9 cellular contexts compared by ENCODE assay signal in the genomic region with DNA sequence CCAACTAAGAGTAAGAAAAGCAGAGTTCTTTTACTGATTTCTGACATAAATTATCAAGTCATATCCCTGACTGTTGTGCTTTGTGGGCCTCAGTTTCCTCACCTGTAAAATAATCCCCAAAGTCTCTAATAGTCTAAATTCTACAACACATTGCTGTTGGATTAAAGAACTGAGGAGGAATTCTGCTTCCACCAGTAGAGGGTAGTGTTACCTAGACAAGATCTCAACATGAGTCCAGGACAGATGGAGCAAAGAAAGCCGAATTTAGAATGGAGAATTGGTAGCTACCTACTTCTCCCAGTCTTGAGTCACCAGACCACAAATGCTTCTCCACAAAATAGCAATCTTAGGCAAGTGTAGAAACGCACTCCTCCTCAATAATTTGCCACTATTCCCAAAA.
DNase-seq lines count a peak whose midpoint lies in the region; ATAC-seq and TF ChIP-seq lines count a peak whose summit lies in the region.
"Had no signal": no experiment of that assay in that cellular context is flagged by ENCODE, and none has a peak within 500 bp of the region (broad histone marks: within the 10 kb centered on the region; RNA-seq: fewer than 3 reads in every experiment).

No MANE protein-coding gene starts in this region.

- peaks cover 5% of the 10 kb centered on the region for H3K4me1 ChIP-seq in KMS-11 (ENCODE audit: low read depth, poor library complexity, severe bottlenecking)
- no peaks in the 10 kb centered on the region for H3K4me1 ChIP-seq in prostate gland (replicated peaks)

- no peaks in the 10 kb centered on the region for H3K79me2 ChIP-seq in KMS-11 (ENCODE audit: insufficient read depth, low read depth)

- H3K36me3 ChIP-seq in KMS-11 (ENCODE audit: insufficient read depth) (no peaks in the 10 kb centered on the region), prostate gland (no peaks in the 10 kb centered on the region)

- H3K9ac ChIP-seq in KMS-11, result no peak overlapping the region

- intact Hi-C loops in prostate gland (cut with DNase I), result no loop called here

- DNase-seq in GM12864 (ENCODE audit: low read depth) (peak; percentile 3), RPMI8226 (peak; percentile 32), iris pigment epithelial cell (ENCODE audit: low read depth) (peak; percentile 7), prostate gland (ENCODE audit: low spot score) (no peak)
- DNase-seq: IMR-90 had no signal

- H3K27me3 ChIP-seq in KMS-11 (ENCODE audit: insufficient read depth, low read depth) (no peaks in the 10 kb centered on the region), prostate gland (replicated peaks; ENCODE audit: insufficient read depth) (no peaks in the 10 kb centered on the region)

- H2AFZ ChIP-seq in KMS-11 (ENCODE audit: low read depth), result no peak overlapping the region

- no peak for ATAC-seq in HG03520 (IDR thresholded peaks at IDR 0.05; ENCODE audit: unreplicated experiment)
- no peak for ATAC-seq in HG02678 (IDR thresholded peaks at IDR 0.05; ENCODE audit: unreplicated experiment)
- ATAC-seq in HG02642 (IDR thresholded peaks at IDR 0.05; ENCODE audit: poor library complexity, unreplicated experiment), result no peak

- peak; percentile 40 for TF ChIP-seq CTCF in GM12864 (IDR thresholded peaks at IDR 0.05; ENCODE audit: low read depth, low read length, missing control alignments)
- peak; percentile 71 for TF ChIP-seq CTCF in KMS-11 (conservative IDR thresholded peaks at IDR 0.05; ENCODE audit: low read depth, low read length)
- peak in 2 of 4 experiments; percentile 37 to 42 for TF ChIP-seq CTCF in prostate gland (IDR thresholded peaks at IDR 0.05)

- H3K4me3 ChIP-seq in GM12864 (ENCODE audit: low read depth, low read length) (no peak overlapping the region), KMS-11 (IDR thresholded peaks at IDR 0.05; ENCODE audit: insufficient read depth, low read depth, low read length) (no peak overlapping the region), prostate gland (no peak overlapping the region)

- 21% methylated on average over 2 of the region's 2 CpGs for WGBS in prostate gland

- TF ChIP-seq POLR2A in prostate gland (IDR thresholded peaks at IDR 0.05), result no peak

- H3K4me2 ChIP-seq in KMS-11, result no peak overlapping the region; the same call in 1 of the 2 replicates

- H3K9me3 ChIP-seq in prostate gland, result no peaks in the 10 kb centered on the region

- H3K27ac ChIP-seq in KMS-11, result no peak overlapping the region
- no peak overlapping the region for H3K27ac ChIP-seq in prostate gland

- H4K20me1 ChIP-seq in KMS-11 (ENCODE audit: insufficient read depth), result no peaks in the 10 kb centered on the region
